ENCODE assay signal across 19 cellular contexts in the genomic region with DNA sequence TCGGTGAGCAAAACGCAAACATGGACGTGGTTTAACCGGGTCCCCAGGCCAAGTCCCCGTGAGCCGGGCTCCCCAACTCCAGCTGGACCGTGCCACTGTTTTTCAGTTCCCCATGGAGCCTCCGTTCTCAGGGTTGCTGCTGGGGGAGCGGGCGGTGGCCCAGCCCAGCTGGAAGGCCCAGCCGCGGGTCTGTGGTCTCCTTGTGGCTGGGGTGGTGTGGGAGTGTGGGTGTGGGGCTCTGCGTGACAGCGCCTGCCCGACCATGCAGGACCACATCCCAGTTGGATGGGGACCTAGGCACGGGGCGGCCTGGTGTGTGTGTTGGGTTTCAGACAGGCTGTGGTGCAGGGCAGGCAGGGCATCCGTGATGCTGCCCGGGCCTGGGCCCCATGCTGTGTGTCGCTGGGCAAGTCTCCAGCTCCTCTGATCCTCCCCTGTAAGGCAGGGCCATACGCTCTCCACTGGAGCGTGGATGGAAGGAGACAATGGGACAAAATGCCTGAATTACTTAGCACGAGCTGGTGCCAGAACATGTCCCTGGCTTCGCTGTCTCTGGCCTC. TPM values are rescaled to one million over a fixed set of nuclear protein-coding genes. Genes with fewer than 3 reads are reported as not detected.
"Had no signal": no experiment of that assay in that cellular context is flagged by ENCODE, and none has a peak within 500 bp of the region (broad histone marks: within the 10 kb centered on the region; RNA-seq: fewer than 3 reads in every experiment).

No MANE protein-coding gene starts in this region.

- DNase-seq: activated CD4-positive, alpha-beta T cell treated with anti-CD3 and anti-CD28 coated beads, Interleukin-2, amount 10 ng/mL, durations not matched to agents 7 days and 5 days; activated effector memory CD4-positive, alpha-beta T cell treated with anti-CD3 and anti-CD28 coated beads, Interleukin-2, amount 50 U/mL, for 16 hours; activated naive CD4-positive, alpha-beta T cell treated with anti-CD3 and anti-CD28 coated beads, Interleukin-2, amount 50 U/mL, for 16 hours; activated T-cell treated with anti-CD3 and anti-CD28 coated beads, Interleukin-2, amount 50 U/mL, for 72 hours; cerebellar nuclear complex; effector CD8-positive, alpha-beta T cell; heart left ventricle; left ventricle myocardium inferior; stimulated activated CD4-positive, alpha-beta T cell treated with anti-CD3 and anti-CD28 coated beads, Interleukin-2, amount 100 ng/mL, for 24 hours; stomach had no signal

- H3K36me3 ChIP-seq: esophagus muscularis mucosa, gastroesophageal sphincter, heart left ventricle, left ventricle myocardium inferior, prostate gland, right atrium auricular region, stomach had no signal

- H3K4me1 ChIP-seq: left ventricle myocardium inferior, prostate gland, right atrium auricular region had no signal

- H3K27ac ChIP-seq: esophagus muscularis mucosa, gastroesophageal sphincter, heart left ventricle, left ventricle myocardium inferior, prostate gland, right atrium auricular region, stomach had no signal

- ATAC-seq: activated CD4-positive, CD25-positive, alpha-beta regulatory T cell treated with anti-CD3 and anti-CD28 coated beads, Interleukin-2, amount 50 U/mL, for 24 hours; activated T-cell treated with anti-CD3 and anti-CD28 coated beads, Interleukin-2, amount 50 U/mL, for 72 hours; gastroesophageal sphincter had no signal

- FAIRE-seq: astrocyte, bronchial epithelial cell, endothelial cell of umbilical vein had no signal

- H3K9me3 ChIP-seq: esophagus muscularis mucosa, gastroesophageal sphincter, left ventricle myocardium inferior, prostate gland, stomach had no signal

- H3K4me3 ChIP-seq: esophagus muscularis mucosa, gastroesophageal sphincter, heart left ventricle, left ventricle myocardium inferior, prostate gland, right atrium auricular region, stomach had no signal

- H3K27me3 ChIP-seq: right atrium auricular region had no signal

RNA-seq across cellular contexts. Expression of gene IRF8, which starts 59.2 kb away (rescaled TPM):
- total RNA-seq: bronchial epithelial cell, endothelial cell of umbilical vein had no signal
- polyA plus RNA-seq: endothelial cell of umbilical vein, neural cell had no signal
